Comparison of ENCODE assay signal across 18 cellular contexts in genomic region chr4:4766570-4766969, GRCh38.
"Had no signal": no experiment of that assay in that cellular context is flagged by ENCODE, and none has a peak within 500 bp of the region (broad histone marks: within the 10 kb centered on the region; RNA-seq: fewer than 3 reads in every experiment).

No MANE protein-coding gene starts in this region.

- H3K4me1 ChIP-seq: breast epithelium, esophagus muscularis mucosa, left lung, lower lobe of right lung, vagina had no signal

- H3K9me3 ChIP-seq: breast epithelium, esophagus muscularis mucosa, left lung, lower lobe of right lung, thoracic aorta, vagina had no signal

- H3K4me3 ChIP-seq: breast epithelium, esophagus muscularis mucosa, left lung, lower lobe of right lung, thoracic aorta, vagina had no signal

- DNase-seq: activated CD4-positive, alpha-beta T cell treated with anti-CD3 and anti-CD28 coated beads for 36 hours; activated CD4-positive, CD25-positive, alpha-beta regulatory T cell; activated gamma-delta T cell treated with Interleukin-2 at 50 U/mL for 16 hours; activated naive CD4-positive, alpha-beta T cell treated with anti-CD3 and anti-CD28 coated beads, Interleukin-2, amount 50 U/mL, for 16 hours; amniotic stem cell; central memory CD4-positive, alpha-beta T cell; dermis blood vessel endothelial cell; effector CD4-positive, alpha-beta T cell; left lung; lower lobe of right lung; right cardiac atrium; stimulated activated CD4-positive, alpha-beta T cell treated with anti-CD3 and anti-CD28 coated beads, Interleukin-2, amount 100 ng/mL, for 48 hours; T-helper 1 cell had no signal

- H3K27me3 ChIP-seq: breast epithelium, vagina had no signal

- H3K36me3 ChIP-seq: breast epithelium, esophagus muscularis mucosa, left lung, lower lobe of right lung, thoracic aorta, vagina had no signal

- ATAC-seq: activated CD4-positive, alpha-beta T cell treated with anti-CD3 and anti-CD28 coated beads for 36 hours; left lung; lower lobe of right lung; right cardiac atrium; stimulated activated effector memory CD8-positive, alpha-beta T cell treated with anti-CD3 and anti-CD28 coated beads, Interleukin-12 subunit alpha, Interleukin-12 subunit beta, amount 100 ng/mL, for 72 hours had no signal

- H3K27ac ChIP-seq: breast epithelium, esophagus muscularis mucosa, left lung, lower lobe of right lung, thoracic aorta, vagina had no signal
